ENCODE assay signal across 2 cellular contexts in genomic region chr9:130418776-130419175, GRCh38.
TF ChIP-seq lines count a peak whose summit lies in the region.

No MANE protein-coding gene starts in this region.

TF ChIP-seq in IMR-90, 13 proteins besides CTCF, POLR2A, EP300 and RAD21:
- TF ChIP-seq CHD1 (IDR thresholded peaks at IDR 0.05; ENCODE audit: low read depth, low read length), result no peak
- no peak for TF ChIP-seq FOS (IDR thresholded peaks at IDR 0.05; ENCODE audit: low read depth, low read length)
- no peak for TF ChIP-seq MAZ (IDR thresholded peaks at IDR 0.05; ENCODE audit: borderline replicate concordance, low read depth, low read length)
- no peak for TF ChIP-seq ELK1 (IDR thresholded peaks at IDR 0.05; ENCODE audit: borderline replicate concordance, low read depth, low read length)
- no peak for TF ChIP-seq BHLHE40 (IDR thresholded peaks at IDR 0.05; ENCODE audit: low read depth, low read length)
- no peak for TF ChIP-seq SMC3 (IDR thresholded peaks at IDR 0.05; ENCODE audit: low read depth, low read length)
- no peak for TF ChIP-seq USF2 (IDR thresholded peaks at IDR 0.05; ENCODE audit: low read depth, low read length)
- no peak for TF ChIP-seq CEBPB (IDR thresholded peaks at IDR 0.05; ENCODE audit: low read depth, low read length)
- TF ChIP-seq RFX5 (IDR thresholded peaks at IDR 0.05; ENCODE audit: low read depth, low read length), result no peak
- no peak for TF ChIP-seq RCOR1 (IDR thresholded peaks at IDR 0.05; ENCODE audit: insufficient replicate concordance, low read length)
- no peak for TF ChIP-seq MAFK (IDR thresholded peaks at IDR 0.05; ENCODE audit: low read depth, low read length)
- TF ChIP-seq NFE2L2 (IDR thresholded peaks at IDR 0.05; ENCODE audit: low read depth, low read length), result no peak
- TF ChIP-seq MXI1 (IDR thresholded peaks at IDR 0.05; ENCODE audit: borderline replicate concordance, low read depth, low read length), result no peak

TF ChIP-seq in H1, 55 proteins besides CTCF, POLR2A, EP300 and RAD21:
- TF ChIP-seq RXRA (IDR thresholded peaks at IDR 0.05; ENCODE audit: insufficient read depth, low read depth, low read length) (no peak), ATF2 (IDR thresholded peaks at IDR 0.05; ENCODE audit: low read length) (no peak), TAF7 (optimal IDR thresholded peaks at IDR 0.05; ENCODE audit: borderline replicate concordance, low read depth, low read length) (no peak), POLR2AphosphoS5 (IDR thresholded peaks at IDR 0.05; ENCODE audit: low read depth, low read length) (no peak), RFX5 (IDR thresholded peaks at IDR 0.05; ENCODE audit: borderline replicate concordance, low read depth, low read length) (no peak), PHF8 (conservative IDR thresholded peaks at IDR 0.05; ENCODE audit: low read depth, low read length) (no peak), JUND (IDR thresholded peaks at IDR 0.05; ENCODE audit: low read length) (no peak), SIX5 (IDR thresholded peaks at IDR 0.05; ENCODE audit: low read depth, low read length) (no peak), HDAC6 (IDR thresholded peaks at IDR 0.05; ENCODE audit: low read depth, low read length) (no peak)
